In genomic region chr13:113084943-113085540, GRCh38 we compare ENCODE assay signal across 23 cellular contexts. TPM values are rescaled to one million over a fixed set of nuclear protein-coding genes. Genes with fewer than 3 reads are reported as not detected.
A peak's percentile ranks its signal among the peaks of the same experiment; 100 is the strongest.
DNase-seq lines count a peak whose midpoint lies in the region; ATAC-seq and TF ChIP-seq lines count a peak whose summit lies in the region.
"Had no signal": no experiment of that assay in that cellular context is flagged by ENCODE, and none has a peak within 500 bp of the region (broad histone marks: within the 10 kb centered on the region; RNA-seq: fewer than 3 reads in every experiment).

No MANE protein-coding gene starts in this region.

- no peak overlapping the region for H3K4me3 ChIP-seq in left ventricle myocardium inferior
- H3K4me3 ChIP-seq in dorsolateral prefrontal cortex = no peak overlapping the region
- no peak overlapping the region for H3K4me3 ChIP-seq in upper lobe of right lung
- H3K4me3 ChIP-seq: BLaER1 treated with 17β-estradiol and CSF1 and Interleukin-3, amounts not matched to agents 10 nM and 100 nM; GM23248 had no signal

- H3K9me3 Mint-ChIP-seq in nephron progenitor cell = no peaks in the 10 kb centered on the region
- H3K9me3 Mint-ChIP-seq: CD8-positive, alpha-beta T cell; H9; HFFc6; IgD-negative memory B cell had no signal

- H3K4me1 ChIP-seq in left ventricle myocardium inferior (peaks cover 14% of the 10 kb centered on the region), upper lobe of right lung (no peaks in the 10 kb centered on the region)

- TF ChIP-seq CTCF in left ventricle myocardium inferior (IDR thresholded peaks at IDR 0.05; ENCODE audit: borderline replicate concordance) = no peak
- no peak for TF ChIP-seq CTCF in dorsolateral prefrontal cortex (IDR thresholded peaks at IDR 0.05 in 54 of 56, conservative IDR thresholded peaks at IDR 0.05 in 2 of 56; ENCODE audit: low read depth in 1 of 56, partially characterized antibody in 56 of 56)
- TF ChIP-seq CTCF in nephron progenitor cell (IDR thresholded peaks at IDR 0.05) = no peak
- no peak for TF ChIP-seq CTCF in upper lobe of right lung (IDR thresholded peaks at IDR 0.05)

- DNase-seq in Right ventricle myocardium superior (peak; percentile 48), left ventricle myocardium inferior (no peak), dorsolateral prefrontal cortex (peak in 2 of 10 donors; percentile 30 to 41), nephron progenitor cell (no peak), upper lobe of right lung (peak; percentile 53), NCI-H2227 (lab: John Stamatoyannopoulos, UW; ENCODE audit: unreplicated experiment) (no peak)
- DNase-seq in stimulated activated CD4-positive, alpha-beta T cell treated with anti-CD3 and anti-CD28 coated beads, Interleukin-12 subunit alpha, Interleukin-12 subunit beta, amount 100 ng/mL, for 4 hours = no peak
- DNase-seq: 8988T, GDM1, GM23248, H9, HFFc6, NCI-H1105, NCI-H146, NCI-H2029, NCI-H524 treated with DMSO at 0.1 percent for 48 hours, NCI-H82, SHP77 treated with DMSO at 0.1 percent for 48 hours had no signal

- no peak overlapping the region for H3K27ac ChIP-seq in left ventricle myocardium inferior (replicated peaks)
- peak overlapping the region in 49 of 59 donors; percentile 1 to 96 (median 85) for H3K27ac ChIP-seq in dorsolateral prefrontal cortex
- no peak overlapping the region for H3K27ac ChIP-seq in upper lobe of right lung
- H3K27ac ChIP-seq: BLaER1 treated with 17β-estradiol and CSF1 and Interleukin-3, amounts not matched to agents 10 nM and 100 nM; GM23248 had no signal

- intact Hi-C loops in Right ventricle myocardium superior (cut with DNase I) = no loop called here
- intact Hi-C loops in left ventricle myocardium inferior (cut with micrococcal nuclease) = no loop called here
- intact Hi-C loops in dorsolateral prefrontal cortex (cut with DNase I) = no loop called here
- intact Hi-C loops in upper lobe of right lung (cut with DNase I) = no loop called here

- H3K9me3 ChIP-seq in left ventricle myocardium inferior (replicated peaks) (no peaks in the 10 kb centered on the region), upper lobe of right lung (no peaks in the 10 kb centered on the region)
- H3K9me3 ChIP-seq: BLaER1 treated with 17β-estradiol and CSF1 and Interleukin-3, amounts not matched to agents 10 nM and 100 nM had no signal

- peaks cover 64% of the 10 kb centered on the region for H3K36me3 ChIP-seq in left ventricle myocardium inferior
- no peaks in the 10 kb centered on the region for H3K36me3 ChIP-seq in upper lobe of right lung
- H3K36me3 ChIP-seq: BLaER1 treated with 17β-estradiol and CSF1 and Interleukin-3, amounts not matched to agents 10 nM and 100 nM had no signal

- peak overlapping the region; percentile 64 for H3K27ac Mint-ChIP-seq in nephron progenitor cell
- H3K27ac Mint-ChIP-seq: CD8-positive, alpha-beta T cell; H9; HFFc6; IgD-negative memory B cell had no signal

- H3K27me3 ChIP-seq in left ventricle myocardium inferior (ENCODE audit: low read depth) (no peaks in the 10 kb centered on the region), dorsolateral prefrontal cortex (no peaks in the 10 kb centered on the region), upper lobe of right lung (no peaks in the 10 kb centered on the region)

- ATAC-seq in Right ventricle myocardium superior (ENCODE audit: poor library complexity) (no peak), upper lobe of right lung (no peak), HG03108 (IDR thresholded peaks at IDR 0.05; ENCODE audit: unreplicated experiment) (no peak)
- ATAC-seq: CD8-positive, alpha-beta T cell had no signal

- no peak overlapping the region for H3K4me3 Mint-ChIP-seq in nephron progenitor cell
- H3K4me3 Mint-ChIP-seq: CD8-positive, alpha-beta T cell; H9; HFFc6; IgD-negative memory B cell had no signal

- peaks cover 20% of the 10 kb centered on the region for H3K4me1 Mint-ChIP-seq in nephron progenitor cell
- H3K4me1 Mint-ChIP-seq: IgD-negative memory B cell had no signal

- peaks cover 5% of the 10 kb centered on the region for H3K36me3 Mint-ChIP-seq in nephron progenitor cell (ENCODE audit: low read depth)
- H3K36me3 Mint-ChIP-seq: IgD-negative memory B cell had no signal

- peaks cover 10% of the 10 kb centered on the region for H3K27me3 Mint-ChIP-seq in nephron progenitor cell (ENCODE audit: low read depth, poor library complexity)
- H3K27me3 Mint-ChIP-seq: IgD-negative memory B cell had no signal

RNA-seq across cellular contexts. Expression of gene F7, which starts 20.5 kb away (rescaled TPM):
- total RNA-seq in Right ventricle myocardium superior (0.08 TPM), left ventricle myocardium inferior (not detected), dorsolateral prefrontal cortex (1 to 10 TPM in 87 of 120 experiments, under 1 TPM in 32, not detected in 1; 0.19 to 4.5 (median 1.5) TPM), upper lobe of right lung (0.61 TPM)
- total RNA-seq: CD8-positive, alpha-beta T cell; GM23248; HFFc6; RPMI7951 had no signal

RNA-seq across cellular contexts. Expression of gene F10, which starts 37.6 kb away (rescaled TPM):
- total RNA-seq in Right ventricle myocardium superior = 4.5 TPM
- total RNA-seq in left ventricle myocardium inferior = 3.5 TPM
- 1 to 10 TPM in 44 of 120 experiments, under 1 TPM in 58, not detected in 18; 0.29 to 7.1 (median 0.92) TPM for total RNA-seq in dorsolateral prefrontal cortex
- 7.9 TPM for total RNA-seq in upper lobe of right lung
- total RNA-seq: CD8-positive, alpha-beta T cell; RPMI7951 had no signal

Comparison
In these comparisons a context has a peak if more than half of its experiments do, and no peak if none do; other contexts are left out.
1. DNase-seq: peak in Right ventricle myocardium superior (single experiment) and upper lobe of right lung (single experiment); none in left ventricle myocardium inferior (single experiment), nephron progenitor cell (single experiment), stimulated activated CD4-positive, alpha-beta T cell treated with anti-CD3 and anti-CD28 coated beads, Interleukin-12 subunit alpha, Interleukin-12 subunit beta, amount 100 ng/mL, for 4 hours (single experiment) and NCI-H2227 (single experiment).
2. H3K27ac ChIP-seq: peak in dorsolateral prefrontal cortex (49 of 59); none in left ventricle myocardium inferior (single experiment) and upper lobe of right lung (single experiment).